Comparison of ENCODE assay signal across 1 cellular context in genomic region chr11:8757533-8757932, GRCh38.
TF ChIP-seq lines count a peak whose summit lies in the region.

No MANE protein-coding gene starts in this region.

TF ChIP-seq in A549, 52 proteins besides CTCF, POLR2A, EP300 and RAD21 (continued from another document):
- no peak for TF ChIP-seq ELK1 (IDR thresholded peaks at IDR 0.05; ENCODE audit: low read depth, low read length)
TF ChIP-seq in A549: peak in this region for 0.
